In the genomic region with DNA sequence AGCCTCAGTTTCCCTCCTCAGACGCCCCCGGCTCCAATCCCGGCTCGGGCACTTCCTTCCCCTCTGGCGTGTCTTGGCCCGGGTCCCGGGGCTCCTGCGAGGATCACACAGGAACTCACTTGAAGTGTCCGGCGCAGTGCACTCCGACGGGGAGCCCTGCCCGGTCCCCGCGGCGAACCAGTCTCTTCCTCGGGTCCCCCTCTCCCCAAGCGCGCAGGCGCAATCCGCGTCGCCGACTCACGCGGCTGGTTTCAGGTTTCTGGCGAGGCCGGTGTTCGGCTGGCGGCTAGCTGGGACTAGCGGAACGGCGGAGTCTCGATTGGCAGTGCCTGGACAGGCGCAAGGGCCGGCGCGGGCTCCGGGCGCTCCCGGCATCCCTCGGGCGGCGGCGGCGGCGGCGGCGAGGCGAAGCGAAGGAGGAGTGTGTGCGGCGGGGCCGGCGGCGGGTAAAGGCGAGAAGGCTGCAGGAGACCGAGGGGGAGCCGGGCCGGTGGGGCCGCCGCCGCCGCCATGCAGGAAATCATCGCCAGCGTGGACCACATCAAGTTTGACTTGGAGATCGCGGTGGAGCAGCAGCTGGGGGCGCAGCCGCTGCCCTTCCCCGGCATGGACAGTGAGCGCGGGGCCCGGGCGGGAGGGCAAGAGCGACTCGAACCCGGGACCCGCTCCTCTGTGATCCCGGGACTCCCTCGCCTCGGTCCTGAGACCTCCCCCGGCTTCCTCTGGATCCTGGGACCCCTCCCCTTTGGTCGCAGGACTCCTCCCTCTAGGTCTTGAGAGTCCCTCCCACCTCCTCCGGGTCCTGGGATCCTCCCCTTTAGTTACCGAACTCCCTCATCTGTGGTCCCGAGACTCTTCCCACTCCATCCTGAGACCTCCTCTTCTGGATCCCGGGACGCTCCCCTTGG, we compare ENCODE assay signal across 8 cellular contexts. TPM values are rescaled to one million over a fixed set of nuclear protein-coding genes. Genes with fewer than 3 reads are reported as not detected.
DNase-seq lines count a peak whose midpoint lies in the region; ATAC-seq, FAIRE-seq and TF ChIP-seq lines count a peak whose summit lies in the region.

A gene (plus strand): TSS at position 371 of the 908 bp plus-strand sequence. CDS start 140 bp downstream, at position 511.
A gene with protein sequence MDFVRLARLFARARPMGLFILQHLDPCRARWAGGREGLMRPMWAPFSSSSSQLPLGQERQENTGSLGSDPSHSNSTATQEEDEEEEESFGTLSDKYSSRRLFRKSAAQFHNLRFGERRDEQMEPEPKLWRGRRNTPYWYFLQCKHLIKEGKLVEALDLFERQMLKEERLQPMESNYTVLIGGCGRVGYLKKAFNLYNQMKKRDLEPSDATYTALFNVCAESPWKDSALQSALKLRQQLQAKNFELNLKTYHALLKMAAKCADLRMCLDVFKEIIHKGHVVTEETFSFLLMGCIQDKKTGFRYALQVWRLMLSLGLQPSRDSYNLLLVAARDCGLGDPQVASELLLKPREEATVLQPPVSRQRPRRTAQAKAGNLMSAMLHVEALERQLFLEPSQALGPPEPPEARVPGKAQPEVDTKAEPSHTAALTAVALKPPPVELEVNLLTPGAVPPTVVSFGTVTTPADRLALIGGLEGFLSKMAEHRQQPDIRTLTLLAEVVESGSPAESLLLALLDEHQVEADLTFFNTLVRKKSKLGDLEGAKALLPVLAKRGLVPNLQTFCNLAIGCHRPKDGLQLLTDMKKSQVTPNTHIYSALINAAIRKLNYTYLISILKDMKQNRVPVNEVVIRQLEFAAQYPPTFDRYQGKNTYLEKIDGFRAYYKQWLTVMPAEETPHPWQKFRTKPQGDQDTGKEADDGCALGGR (minus strand): TSS at position 226 of the 908 bp plus-strand sequence. CDS start 3,556 bp downstream, outside the sequence.

- peaks cover 36% of the 10 kb centered on the region for H3K79me2 ChIP-seq in keratinocyte (ENCODE audit: control insufficient read depth, insufficient read depth, low read length)

- H3K4me3 ChIP-seq in keratinocyte (ENCODE audit: control insufficient read depth in 2 of 3, extremely low read depth in 1 of 3, insufficient read depth in 2 of 3, low read depth in 1 of 3, low read length in 3 of 3) = peak within 1 kb of the TSS; percentile 89 to 99 (median 94)

- H2AFZ ChIP-seq in keratinocyte (ENCODE audit: control insufficient read depth, low read length) = peak within 1 kb of the TSS; percentile 92

- H3K27ac Mint-ChIP-seq in central memory CD8-positive, alpha-beta T cell (ENCODE audit: low read depth) = peak within 1 kb of the TSS; percentile 98

- H3K4me2 ChIP-seq in keratinocyte (ENCODE audit: control insufficient read depth, extremely low read depth, insufficient read depth, low read depth, low read length) = peak within 1 kb of the TSS; percentile 88

- H3K27me3 Mint-ChIP-seq in central memory CD8-positive, alpha-beta T cell = no peaks in the 10 kb centered on the region

- peak within 1 kb of the TSS; percentile 99 for H3K4me3 Mint-ChIP-seq in central memory CD8-positive, alpha-beta T cell

- DNase-seq in AG09319 (ENCODE audit: extremely low read depth, low read depth) (peak; percentile 86), NCI-H226 (peak; percentile 94), keratinocyte (ENCODE audit: low read depth, low spot score) (peak; percentile 50)
- DNase-seq in activated CD4-positive, CD25-positive, alpha-beta regulatory T cell treated with anti-CD3 and anti-CD28 coated beads, Interleukin-2, amount 50 U/mL, for 16 hours (ENCODE audit: low read depth, low spot score) = peak; percentile 75
- DNase-seq in central memory CD8-positive, alpha-beta T cell (ENCODE audit: low spot score in 2 of 2) = peak; percentile 74 to 76
- peak; percentile 87 to 90 (median 90) for DNase-seq in stimulated activated CD4-positive, alpha-beta T cell treated with anti-CD3 and anti-CD28 coated beads, Interleukin-12 subunit alpha, Interleukin-12 subunit beta, amount 100 ng/mL, for 48 hours (ENCODE audit: low read depth in 2 of 3, low spot score in 1 of 3)

- no peak for FAIRE-seq in keratinocyte (lab: Jason Lieb, UNC)

- H3K36me3 Mint-ChIP-seq in central memory CD8-positive, alpha-beta T cell (ENCODE audit: insufficient read depth) = peaks cover 18% of the 10 kb centered on the region

- peaks cover 5% of the 10 kb centered on the region for H4K20me1 ChIP-seq in keratinocyte (ENCODE audit: control insufficient read depth, extremely low read depth, insufficient read depth, low read length)

- no peaks in the 10 kb centered on the region for H3K9me3 Mint-ChIP-seq in central memory CD8-positive, alpha-beta T cell

- ATAC-seq in GM19023 (IDR thresholded peaks at IDR 0.05; ENCODE audit: unreplicated experiment) = peak; percentile 87
- peak; percentile 80 for ATAC-seq in HG03196 (IDR thresholded peaks at IDR 0.05; ENCODE audit: unreplicated experiment)
- peak; percentile 76 for ATAC-seq in central memory CD8-positive, alpha-beta T cell (replicated peaks; ENCODE audit: extremely low read depth, poor library complexity, severe bottlenecking)

- no peaks in the 10 kb centered on the region for H3K27me3 ChIP-seq in keratinocyte (ENCODE audit: control insufficient read depth, extremely low read depth, insufficient read depth, low read length)

- H3K27ac ChIP-seq in keratinocyte (ENCODE audit: control insufficient read depth, insufficient read depth, low read length) = peak within 1 kb of the TSS; percentile 76

- H3K9ac ChIP-seq in keratinocyte (ENCODE audit: control insufficient read depth, extremely low read depth, insufficient read depth, low read length) = peak within 1 kb of the TSS; percentile 90

- H3K36me3 ChIP-seq in keratinocyte (ENCODE audit: control insufficient read depth in 2 of 2, extremely low read depth in 1 of 2, insufficient read depth in 2 of 2, low read length in 2 of 2) = peaks cover 6% of the 10 kb centered on the region in 2 experiments

- peaks cover 11% of the 10 kb centered on the region for H3K4me1 ChIP-seq in keratinocyte (ENCODE audit: control insufficient read depth, extremely low read depth, insufficient read depth, low read length)

- no peak for TF ChIP-seq CTCF in AG09319 (IDR thresholded peaks at IDR 0.05; ENCODE audit: low read depth, low read length)
- TF ChIP-seq CTCF in keratinocyte (optimal IDR thresholded peaks at IDR 0.05 in 1 of 3, IDR thresholded peaks at IDR 0.05 in 1 of 3, conservative IDR thresholded peaks at IDR 0.05 in 1 of 3; ENCODE audit: extremely low read depth in 1 of 3, insufficient read depth in 2 of 3, low read length in 3 of 3) = no peak

- peaks cover 41% of the 10 kb centered on the region for H3K4me1 Mint-ChIP-seq in central memory CD8-positive, alpha-beta T cell

- no peaks in the 10 kb centered on the region for H3K9me3 ChIP-seq in keratinocyte (ENCODE audit: control insufficient read depth, low read depth, low read length)

- dilution Hi-C loops in keratinocyte (cut with MboI; ENCODE audit: extremely low pct_ligation_motif_present, low sequenced_read_pairs) = no loop called here

- H3K9me1 ChIP-seq in keratinocyte (ENCODE audit: control insufficient read depth, extremely low read depth, insufficient read depth, low read length) = no peaks in the 10 kb centered on the region

RNA-seq across cellular contexts. Expression of the first gene that starts in this region (rescaled TPM):
- 21.8 to 28.6 TPM (median 25.0 TPM) in 3 replicates for polyA plus RNA-seq in keratinocyte
- 16.6 TPM for polyA plus RNA-seq in keratinocyte (2011; ENCODE audit: low read depth)
- 16.2 and 19.3 TPM in 2 replicates for polyA plus RNA-seq in keratinocyte (2011; cell fraction: cytosol; rRNA removed)
- polyA plus RNA-seq in keratinocyte (2011; cell fraction: nucleus; rRNA removed) = 45.4 and 56.4 TPM in 2 replicates
- polyA plus RNA-seq in keratinocyte (2012; ENCODE audit: low replicate concordance) = 20.4 and 21.3 TPM in 2 replicates
- polyA minus RNA-seq in keratinocyte = 25.9 to 50.1 TPM (median 26.0 TPM) in 3 replicates
- 21.5 TPM for polyA minus RNA-seq in keratinocyte (2011; cell fraction: cytosol; rRNA and poly(A)+ RNA removed)
- 18.2 and 19.1 TPM in 2 replicates for polyA minus RNA-seq in keratinocyte (2011; cell fraction: nucleus; rRNA and poly(A)+ RNA removed)

RNA-seq across cellular contexts. Expression of the second gene that starts in this region (rescaled TPM):
- polyA plus RNA-seq in keratinocyte = 2.8 to 3.5 TPM (median 3.3 TPM) in 3 replicates
- polyA plus RNA-seq in keratinocyte (2011; ENCODE audit: low read depth) = 0.67 TPM
- polyA plus RNA-seq in keratinocyte (2011; cell fraction: cytosol; rRNA removed) = 1.3 and 2.5 TPM in 2 replicates
- 4.1 and 6.8 TPM in 2 replicates for polyA plus RNA-seq in keratinocyte (2011; cell fraction: nucleus; rRNA removed)
- polyA plus RNA-seq in keratinocyte (2012; ENCODE audit: low replicate concordance) = 4.1 and 4.7 TPM in 2 replicates
- polyA minus RNA-seq in keratinocyte = 2.0 to 3.2 TPM (median 2.2 TPM) in 3 replicates
- polyA minus RNA-seq in keratinocyte (2011; cell fraction: cytosol; rRNA and poly(A)+ RNA removed) = 2.1 TPM
- 4.5 and 5.0 TPM in 2 replicates for polyA minus RNA-seq in keratinocyte (2011; cell fraction: nucleus; rRNA and poly(A)+ RNA removed)

Comparison
In these comparisons a context has a peak if more than half of its experiments do, and no peak if none do; other contexts are left out.
1. Peak in every context shown above with its lines: DNase-seq, ATAC-seq, H3K4me3 ChIP-seq and H3K27ac ChIP-seq.